In genomic region chr5:42848545-42848944, GRCh38 we compare ENCODE assay signal across 10 cellular contexts. TPM values are rescaled to one million over a fixed set of nuclear protein-coding genes. Genes with fewer than 3 reads are reported as not detected.
"Had no signal": no experiment of that assay in that cellular context is flagged by ENCODE, and none has a peak within 500 bp of the region (broad histone marks: within the 10 kb centered on the region; RNA-seq: fewer than 3 reads in every experiment).

No MANE protein-coding gene starts in this region.

- H3K9me3 ChIP-seq: HAP-1 had no signal

- H3K9ac ChIP-seq: GM23248 had no signal

- ATAC-seq: HCT116 had no signal

- H3K27ac Mint-ChIP-seq: HFFc6 had no signal

- H3K4me3 Mint-ChIP-seq: HFFc6 had no signal

- H3K4me1 ChIP-seq: HAP-1 had no signal

- H3K36me3 ChIP-seq: HAP-1 had no signal

- H3K27ac ChIP-seq: GM23248, HL-60 had no signal

- H3K4me3 ChIP-seq: GM23248, HAP-1 had no signal

- H3K9me3 Mint-ChIP-seq: HFFc6 had no signal

- DNase-seq: GM23248, GOT3, H7, HFFc6, IMR-90, KBM-7 had no signal

- H2AFZ ChIP-seq: GM23248 had no signal

RNA-seq across cellular contexts. Expression of gene SELENOP, which starts 36.9 kb away (rescaled TPM):
- total RNA-seq: HT1080 had no signal
